In the genomic region with DNA sequence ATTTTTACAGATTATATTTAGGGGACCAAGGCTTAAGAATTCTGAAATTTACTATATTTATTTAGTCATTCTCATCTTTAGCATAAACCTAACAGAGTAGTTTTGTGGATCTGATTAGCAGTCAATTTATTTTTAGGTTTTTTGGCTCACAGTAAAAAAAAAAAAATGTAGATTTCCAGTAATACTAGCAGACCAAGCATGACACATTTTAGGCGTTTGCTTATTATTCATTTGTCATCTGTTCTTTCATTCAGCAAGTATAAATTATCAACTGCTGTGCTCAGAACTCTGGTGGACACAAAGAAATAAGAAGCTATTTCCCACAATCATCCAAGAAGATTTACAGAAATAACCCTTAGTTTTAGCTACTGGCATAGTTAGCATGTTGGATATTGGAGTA, we compare ENCODE assay signal across 22 cellular contexts. TPM values are rescaled to one million over a fixed set of nuclear protein-coding genes. Genes with fewer than 3 reads are reported as not detected.
"Had no signal": no experiment of that assay in that cellular context is flagged by ENCODE, and none has a peak within 500 bp of the region (broad histone marks: within the 10 kb centered on the region; RNA-seq: fewer than 3 reads in every experiment).

No MANE protein-coding gene starts in this region.

- H3K4me3 ChIP-seq: skin epidermis, suprapubic skin, upper lobe of right lung had no signal

- H3K4me1 ChIP-seq: suprapubic skin, upper lobe of right lung had no signal

- DNase-seq: activated CD4-positive, alpha-beta T cell treated with anti-CD3 and anti-CD28 coated beads for 4 hours; activated CD8-positive, alpha-beta T cell treated with anti-CD3 and anti-CD28 coated beads for 36 hours; activated effector memory CD4-positive, alpha-beta T cell treated with anti-CD3 and anti-CD28 coated beads, Interleukin-2, amount 50 U/mL, for 16 hours; activated T-cell treated with anti-CD3 and anti-CD28 coated beads, Interleukin-2, amount 50 U/mL, for 4 hours; amygdala; cerebellar nuclear complex; effector memory CD4-positive, alpha-beta T cell; hippocampal formation; mesendoderm; posterior cingulate gyrus; stimulated activated CD4-positive, alpha-beta T cell treated with anti-CD3 and anti-CD28 coated beads, Interleukin-15, amount 100 ng/mL, for 24 hours; stimulated activated CD4-positive, alpha-beta T cell treated with anti-CD3 and anti-CD28 coated beads, Interleukin-4, amount 100 ng/mL, for 4 hours; stimulated activated CD8-positive, alpha-beta memory T cell treated with anti-CD3 and anti-CD28 coated beads, Interleukin-4, amount 100 ng/mL, for 48 hours; stimulated activated naive CD4-positive, alpha-beta T cell treated with Interleukin-2 at 50 U/mL for 16 hours; SW 1271; upper lobe of right lung had no signal

- H3K27me3 ChIP-seq: suprapubic skin, upper lobe of right lung had no signal

- H3K36me3 ChIP-seq: suprapubic skin, upper lobe of right lung had no signal

- H3K27ac ChIP-seq: suprapubic skin, upper lobe of right lung had no signal

- H3K9me3 ChIP-seq: suprapubic skin, upper lobe of right lung had no signal

RNA-seq across cellular contexts. Expression of a gene that starts 20.6 kb away (rescaled TPM):
- total RNA-seq: activated CD8-positive, alpha-beta T cell treated with anti-CD3 and anti-CD28 coated beads for 36 hours; activated naive CD4-positive, alpha-beta T cell treated with anti-CD3 and anti-CD28 coated beads, Interleukin-2, amount 50 U/mL, for 72 hours; activated T-cell treated with anti-CD3 and anti-CD28 coated beads, Interleukin-2, amount 50 U/mL, for 4 hours; natural killer cell treated with Interleukin-12 subunit alpha and Interleukin-12 subunit beta and Interleukin-15 and Interleukin-18, amount 100 ng/mL, for 72 hours; T-helper 2 cell treated with Interferon-gamma antibody and Interleukin-4, amounts not matched to agents 100 ng/mL and 5 ng/mL, for 36 hours; WTC11 had no signal
